Comparison of ENCODE assay signal across 15 cellular contexts in genomic region chr11:71567196-71567595, GRCh38. TPM values are rescaled to one million over a fixed set of nuclear protein-coding genes. Genes with fewer than 3 reads are reported as not detected.
"Had no signal": no experiment of that assay in that cellular context is flagged by ENCODE, and none has a peak within 500 bp of the region (broad histone marks: within the 10 kb centered on the region; RNA-seq: fewer than 3 reads in every experiment).

No MANE protein-coding gene starts in this region.

RNA-seq across cellular contexts. Expression of gene KRTAP5-10, which starts 1.8 kb away (rescaled TPM):
- total RNA-seq: activated CD4-positive, alpha-beta memory T cell treated with anti-CD3 and anti-CD28 coated beads for 36 hours; activated naive CD4-positive, alpha-beta T cell treated with anti-CD3 and anti-CD28 coated beads for 36 hours; activated naive CD4-positive, alpha-beta T cell treated with anti-CD3 and anti-CD28 coated beads, Interleukin-2, amount 50 U/mL, for 72 hours; activated T-cell treated with anti-CD3 and anti-CD28 coated beads, Interleukin-2, amount 50 U/mL, for 4 hours; activated T-helper 1 cell treated with anti-CD3 and anti-CD28 coated beads, Interleukin-12 subunit alpha, Interleukin-12 subunit beta, Interleukin-2, Interleukin-4 antibody, amounts not matched to agents 30 ng/mL and 10 ng/mL and 1 ng/mL, durations not matched to agents 14 hours and 24 hours and 36 hours; adrenal gland; astrocyte; body of pancreas; bronchial epithelial cell; LHCN-M2; NCI-H460; RPMI7951; SJCRH30; T-helper 1 cell treated with Interleukin-12 subunit alpha and Interleukin-12 subunit beta and Interleukin-4 antibody, amounts not matched to agents 30 ng/mL and 1 ng/mL, for 36 hours had no signal

RNA-seq across cellular contexts. Expression of gene KRTAP5-11, which starts 15.5 kb away (rescaled TPM):
- total RNA-seq: activated B cell treated with CpG ODN at 0.5 μM for 24 hours; activated CD4-positive, alpha-beta memory T cell treated with anti-CD3 and anti-CD28 coated beads for 36 hours; activated naive CD4-positive, alpha-beta T cell treated with anti-CD3 and anti-CD28 coated beads for 36 hours; activated naive CD4-positive, alpha-beta T cell treated with anti-CD3 and anti-CD28 coated beads, Interleukin-2, amount 50 U/mL, for 72 hours; activated T-cell treated with anti-CD3 and anti-CD28 coated beads, Interleukin-2, amount 50 U/mL, for 4 hours; activated T-helper 1 cell treated with anti-CD3 and anti-CD28 coated beads, Interleukin-12 subunit alpha, Interleukin-12 subunit beta, Interleukin-2, Interleukin-4 antibody, amounts not matched to agents 30 ng/mL and 10 ng/mL and 1 ng/mL, durations not matched to agents 14 hours and 24 hours and 36 hours; adrenal gland; astrocyte; body of pancreas; bronchial epithelial cell; LHCN-M2; NCI-H460; RPMI7951; SJCRH30; T-helper 1 cell treated with Interleukin-12 subunit alpha and Interleukin-12 subunit beta and Interleukin-4 antibody, amounts not matched to agents 30 ng/mL and 1 ng/mL, for 36 hours had no signal
- polyA plus RNA-seq: adrenal gland had no signal

RNA-seq across cellular contexts. Expression of gene KRTAP5-9, which starts 19.0 kb away (rescaled TPM):
- total RNA-seq: activated naive CD4-positive, alpha-beta T cell treated with anti-CD3 and anti-CD28 coated beads for 36 hours; activated naive CD4-positive, alpha-beta T cell treated with anti-CD3 and anti-CD28 coated beads, Interleukin-2, amount 50 U/mL, for 72 hours; activated T-cell treated with anti-CD3 and anti-CD28 coated beads, Interleukin-2, amount 50 U/mL, for 4 hours; activated T-helper 1 cell treated with anti-CD3 and anti-CD28 coated beads, Interleukin-12 subunit alpha, Interleukin-12 subunit beta, Interleukin-2, Interleukin-4 antibody, amounts not matched to agents 30 ng/mL and 10 ng/mL and 1 ng/mL, durations not matched to agents 14 hours and 24 hours and 36 hours; astrocyte; bronchial epithelial cell; LHCN-M2; NCI-H460; RPMI7951; SJCRH30; T-helper 1 cell treated with Interleukin-12 subunit alpha and Interleukin-12 subunit beta and Interleukin-4 antibody, amounts not matched to agents 30 ng/mL and 1 ng/mL, for 36 hours had no signal

RNA-seq across cellular contexts. Expression of gene KRTAP5-8, which starts 29.4 kb away (rescaled TPM):
- total RNA-seq: activated CD4-positive, alpha-beta memory T cell treated with anti-CD3 and anti-CD28 coated beads for 36 hours; activated naive CD4-positive, alpha-beta T cell treated with anti-CD3 and anti-CD28 coated beads for 36 hours; activated naive CD4-positive, alpha-beta T cell treated with anti-CD3 and anti-CD28 coated beads, Interleukin-2, amount 50 U/mL, for 72 hours; activated T-cell treated with anti-CD3 and anti-CD28 coated beads, Interleukin-2, amount 50 U/mL, for 4 hours; activated T-helper 1 cell treated with anti-CD3 and anti-CD28 coated beads, Interleukin-12 subunit alpha, Interleukin-12 subunit beta, Interleukin-2, Interleukin-4 antibody, amounts not matched to agents 30 ng/mL and 10 ng/mL and 1 ng/mL, durations not matched to agents 14 hours and 24 hours and 36 hours; astrocyte; body of pancreas; bronchial epithelial cell; LHCN-M2; NCI-H460; RPMI7951; SJCRH30 had no signal
- polyA plus RNA-seq: adrenal gland had no signal

RNA-seq across cellular contexts. Expression of gene KRTAP5-7, which starts 40.1 kb away (rescaled TPM):
- total RNA-seq: activated CD4-positive, alpha-beta memory T cell treated with anti-CD3 and anti-CD28 coated beads for 36 hours; activated naive CD4-positive, alpha-beta T cell treated with anti-CD3 and anti-CD28 coated beads for 36 hours; activated naive CD4-positive, alpha-beta T cell treated with anti-CD3 and anti-CD28 coated beads, Interleukin-2, amount 50 U/mL, for 72 hours; activated T-cell treated with anti-CD3 and anti-CD28 coated beads, Interleukin-2, amount 50 U/mL, for 4 hours; astrocyte; body of pancreas; bronchial epithelial cell; LHCN-M2; NCI-H460; RPMI7951; SJCRH30 had no signal
